18 cellular contexts compared by ENCODE assay signal in genomic region chrX:115913575-115913974, GRCh38.
DNase-seq lines count a peak whose midpoint lies in the region; ATAC-seq and TF ChIP-seq lines count a peak whose summit lies in the region.
"Had no signal": no experiment of that assay in that cellular context is flagged by ENCODE, and none has a peak within 500 bp of the region (broad histone marks: within the 10 kb centered on the region; RNA-seq: fewer than 3 reads in every experiment).

No MANE protein-coding gene starts in this region.

- H3K4me3 Mint-ChIP-seq in H9 (peak overlapping the region in 1 of 2 experiments; percentile 6; a peak in 3 of 5 replicates), chondrocyte (ENCODE audit: unreplicated experiment) (no peak overlapping the region)
- H3K4me3 Mint-ChIP-seq: CD4-positive, alpha-beta memory T cell had no signal

- H3K9me3 Mint-ChIP-seq in H9 (peaks cover 25 to 44% of the 10 kb centered on the region in 2 experiments), chondrocyte (ENCODE audit: low read depth) (peaks cover 35% of the 10 kb centered on the region)

- no peaks in the 10 kb centered on the region for H3K36me3 ChIP-seq in body of pancreas (replicated peaks in 1 of 2; ENCODE audit: insufficient read depth in 1 of 2, low read depth in 2 of 2)
- H3K36me3 ChIP-seq: gastrocnemius medialis had no signal

- no peak overlapping the region for H3T11ph ChIP-seq in H9 (ENCODE audit: low read length)

- H3K4me1 Mint-ChIP-seq in H9 (peaks cover 50 to 66% of the 10 kb centered on the region in 2 experiments), chondrocyte (ENCODE audit: low read depth) (no peaks in the 10 kb centered on the region)
- H3K4me1 Mint-ChIP-seq: CD4-positive, alpha-beta memory T cell had no signal

- H3K27ac Mint-ChIP-seq in H9, result peak overlapping the region in 1 of 3 experiments; percentile 74; a peak in 2 of 7 replicates
- H3K27ac Mint-ChIP-seq in chondrocyte (ENCODE audit: unreplicated experiment), result no peak overlapping the region

- H3K9ac ChIP-seq in H9 (ENCODE audit: extremely low read depth, insufficient read length, low read length), result no peak overlapping the region

- no peak overlapping the region for H3K56ac ChIP-seq in H9 (ENCODE audit: insufficient read length, low read depth, low read length)

- H2BK15ac ChIP-seq in H9 (ENCODE audit: low read depth, low read length), result no peak overlapping the region

- TF ChIP-seq POLR2A in body of pancreas (IDR thresholded peaks at IDR 0.05), result no peak

- no peak overlapping the region for H3K4me3 ChIP-seq in body of pancreas
- H3K4me3 ChIP-seq: gastrocnemius medialis had no signal

- intact Hi-C loops in body of pancreas (cut with DNase I), result no loop called here

- H3K18ac ChIP-seq in H9 (ENCODE audit: insufficient read length, low read depth, low read length), result no peak overlapping the region

- H2AK5ac ChIP-seq in H9 (ENCODE audit: insufficient read length, low read length), result no peak overlapping the region

- no peaks in the 10 kb centered on the region for H3K79me1 ChIP-seq in H9 (ENCODE audit: insufficient read depth, low read depth, low read length, poor library complexity, severe bottlenecking)

- H3K14ac ChIP-seq in H9 (ENCODE audit: insufficient read depth, low read length), result no peak overlapping the region

- H3K79me2 ChIP-seq in H9 (ENCODE audit: insufficient read depth, low read length), result peaks cover 2% of the 10 kb centered on the region; the same call in 1 of the 2 replicates

- no peaks in the 10 kb centered on the region for H4K20me1 ChIP-seq in H9 (ENCODE audit: control insufficient read depth, insufficient read depth, insufficient read length)

- H3K4ac ChIP-seq in H9 (ENCODE audit: low read depth, low read length), result no peak overlapping the region

- H3K27ac ChIP-seq in H9 (ENCODE audit: insufficient read length, low read depth, low read length), result no peak overlapping the region
- H3K27ac ChIP-seq in body of pancreas, result no peak overlapping the region
- H3K27ac ChIP-seq: gastrocnemius medialis had no signal

- H3K23me2 ChIP-seq in H9 (ENCODE audit: insufficient read length, low read depth, low read length, poor library complexity, severe bottlenecking), result no peaks in the 10 kb centered on the region

- no peak overlapping the region for H2BK120ac ChIP-seq in H9 (ENCODE audit: low read depth, low read length, poor library complexity, severe bottlenecking)

- ATAC-seq in GM19025 (IDR thresholded peaks at IDR 0.05; ENCODE audit: low read depth, unreplicated experiment) (peak; percentile 40), HG03354 (IDR thresholded peaks at IDR 0.05; ENCODE audit: poor library complexity, severe bottlenecking, unreplicated experiment) (peak; percentile 38), body of pancreas (no peak)
- ATAC-seq: gastrocnemius medialis had no signal

- no peak overlapping the region for H4K8ac ChIP-seq in H9 (replicated peaks; ENCODE audit: insufficient read length, low read depth, low read length)

- H3K4me1 ChIP-seq in H9 (ENCODE audit: insufficient read depth, low read length) (no peaks in the 10 kb centered on the region), body of pancreas (no peaks in the 10 kb centered on the region)
- H3K4me1 ChIP-seq: gastrocnemius medialis had no signal

- no peak overlapping the region for H3K23ac ChIP-seq in H9 (ENCODE audit: insufficient read length, low read depth, low read length)

- H2BK5ac ChIP-seq in H9 (ENCODE audit: insufficient read length, low read length), result no peak overlapping the region

- H2AFZ ChIP-seq in H9 (ENCODE audit: low read length), result no peak overlapping the region

- H3K27me3 ChIP-seq in H9 (ENCODE audit: insufficient read depth, low read length) (no peaks in the 10 kb centered on the region), body of pancreas (no peaks in the 10 kb centered on the region)
- H3K27me3 ChIP-seq: gastrocnemius medialis had no signal

- no peak overlapping the region for H4K5ac ChIP-seq in H9 (ENCODE audit: insufficient read length, low read depth, low read length)

- H2BK20ac ChIP-seq in H9 (ENCODE audit: low read depth, low read length, poor library complexity, severe bottlenecking), result no peak overlapping the region

- H3K36me3 Mint-ChIP-seq in H9 (ENCODE audit: insufficient read depth in 1 of 3, low read depth in 3 of 3) (peaks cover 26 to 51% (median 45%) of the 10 kb centered on the region in 3 experiments), chondrocyte (ENCODE audit: low read depth) (peaks cover 2% of the 10 kb centered on the region)
- H3K36me3 Mint-ChIP-seq: CD4-positive, alpha-beta memory T cell had no signal

- H3K9me3 ChIP-seq in H9 (ENCODE audit: control insufficient read depth, low read depth, low read length) (no peaks in the 10 kb centered on the region), body of pancreas (no peaks in the 10 kb centered on the region)
- H3K9me3 ChIP-seq: gastrocnemius medialis had no signal

- H4K91ac ChIP-seq in H9 (ENCODE audit: insufficient read length, low read depth, low read length), result no peak overlapping the region

- H3K27me3 Mint-ChIP-seq in H9 (ENCODE audit: low read depth), result peaks cover 26% of the 10 kb centered on the region
- H3K27me3 Mint-ChIP-seq in chondrocyte (ENCODE audit: low read depth), result no peaks in the 10 kb centered on the region
- H3K27me3 Mint-ChIP-seq: CD4-positive, alpha-beta memory T cell had no signal

- H2BK12ac ChIP-seq in H9 (ENCODE audit: insufficient read length, low read depth, low read length), result no peak overlapping the region

- DNase-seq in H9 (no peak), body of pancreas (no peak), chondrocyte (ENCODE audit: low spot score) (no peak), NOMO-1 treated with dmso at 0.1 percent for 144 hours (lab: John Stamatoyannopoulos, UW; ENCODE audit: unreplicated experiment) (no peak), islet precursor cell (no peak)
- DNase-seq: activated CD8-positive, alpha-beta memory T cell treated with anti-CD3 and anti-CD28 coated beads, Interleukin-2, amount 50 U/mL, for 48 hours; amniotic stem cell; CD4-positive, alpha-beta memory T cell; gastrocnemius medialis; GF-D8; GOT3; kidney glomerular epithelial cell; NCI-H1694; NCI-H82; retina; SHP77 treated with DMSO at 0.1 percent for 48 hours had no signal

- peak overlapping the region; percentile 12 for H3K4me2 ChIP-seq in H9 (ENCODE audit: insufficient read depth, insufficient read length, low read length)

- TF ChIP-seq CTCF in H9 (conservative IDR thresholded peaks at IDR 0.05) (no peak), body of pancreas (IDR thresholded peaks at IDR 0.05) (no peak), chondrocyte (IDR thresholded peaks at IDR 0.05) (no peak)
